Comparison of ENCODE assay signal across 8 cellular contexts in genomic region chr1:67308136-67308535, GRCh38. TPM values are rescaled to one million over a fixed set of nuclear protein-coding genes. Genes with fewer than 3 reads are reported as not detected.
DNase-seq lines count a peak whose midpoint lies in the region; ATAC-seq and TF ChIP-seq lines count a peak whose summit lies in the region.

No MANE protein-coding gene starts in this region.

- H3K9me3 Mint-ChIP-seq in activated CD4-positive, alpha-beta T cell treated with anti-CD3 and anti-CD28 coated beads, Interleukin-2, amount 10 ng/mL, durations not matched to agents 24 days and 14 days = peaks cover 4% of the 10 kb centered on the region
- no peaks in the 10 kb centered on the region for H3K9me3 Mint-ChIP-seq in WTC11

- CTCF ChIA-PET in WTC11 (lab: Charles Lee) = interaction anchor here (1.0 kb wide), 2 partner anchors 9 to 46 kb away, joined by 4 to 5 read pairs; no protein-coding TSS in a partner anchor

- no peaks in the 10 kb centered on the region for H3K27me3 Mint-ChIP-seq in activated CD4-positive, alpha-beta T cell treated with anti-CD3 and anti-CD28 coated beads, Interleukin-2, amount 10 ng/mL, durations not matched to agents 24 days and 14 days
- H3K27me3 Mint-ChIP-seq in WTC11 (ENCODE audit: low read depth) = peaks cover 55% of the 10 kb centered on the region

- intact Hi-C loops in activated CD4-positive, alpha-beta T cell treated with anti-CD3 and anti-CD28 coated beads, Interleukin-2, amount 10 ng/mL, durations not matched to agents 24 days and 14 days (cut with micrococcal nuclease) = loop anchor here (1.0 to 10.0 kb wide), 3 partner anchors 122 to 933 kb away; partner anchors contain the start of genes GADD45A and SERBP1
- intact Hi-C loops in stomach (cut with DNase I; ENCODE audit: low total_unique reads) = no loop called here

- 31 to 46% (median 41%) methylated on average over 13 to 15 of the region's 15 CpGs for WGBS in stomach, 5 donors

- peak; percentile 81 for DNase-seq in activated CD4-positive, alpha-beta T cell treated with anti-CD3 and anti-CD28 coated beads, Interleukin-2, amount 10 ng/mL, durations not matched to agents 24 days and 14 days
- no peak for DNase-seq in activated CD4-positive, alpha-beta T cell treated with anti-CD3 and anti-CD28 coated beads, Interleukin-2, amount 50 U/mL, for 4 hours
- DNase-seq in WTC11 (ENCODE audit: low spot score) (peak; percentile 35), stomach (no peak), NCI-H187 treated with DMSO at 0.1 percent for 48 hours (lab: John Stamatoyannopoulos, UW) (no peak), NCI-H2227 treated with DMSO at 0.1 percent for 48 hours (lab: John Stamatoyannopoulos, UW) (no peak)

- no peak overlapping the region for H3K27ac ChIP-seq in iPS-18a (ENCODE audit: low read length)
- no peak overlapping the region for H3K27ac ChIP-seq in stomach

- H3K36me3 ChIP-seq in iPS-18a (ENCODE audit: control insufficient read depth, low read depth, low read length) (no peaks in the 10 kb centered on the region), stomach (no peaks in the 10 kb centered on the region)

- peak overlapping the region; percentile 73 for H3K4me3 ChIP-seq in iPS-18a (ENCODE audit: low read length)
- H3K4me3 ChIP-seq in stomach = peak overlapping the region; percentile 49 to 66 (median 54)

- H3K4me1 Mint-ChIP-seq in activated CD4-positive, alpha-beta T cell treated with anti-CD3 and anti-CD28 coated beads, Interleukin-2, amount 10 ng/mL, durations not matched to agents 24 days and 14 days = peaks cover 64% of the 10 kb centered on the region
- peaks cover 7% of the 10 kb centered on the region for H3K4me1 Mint-ChIP-seq in WTC11

- H3K4me3 Mint-ChIP-seq in activated CD4-positive, alpha-beta T cell treated with anti-CD3 and anti-CD28 coated beads, Interleukin-2, amount 10 ng/mL, durations not matched to agents 24 days and 14 days = peak overlapping the region; percentile 97
- peak overlapping the region; percentile 87 for H3K4me3 Mint-ChIP-seq in WTC11

- no peak for TF ChIP-seq CTCF in WTC11 (IDR thresholded peaks at IDR 0.05)
- no peak for TF ChIP-seq CTCF in stomach (IDR thresholded peaks at IDR 0.05)

- no peak overlapping the region for H3K9ac ChIP-seq in iPS-18a (ENCODE audit: low read length)

- no peak for TF ChIP-seq POLR2A in stomach (IDR thresholded peaks at IDR 0.05)

- H3K4me1 ChIP-seq in iPS-18a (ENCODE audit: control insufficient read depth, low read depth, low read length) (peaks cover 2% of the 10 kb centered on the region), stomach (peaks cover 11 to 15% (median 13%) of the 10 kb centered on the region in 4 donors)

- no peak for TF ChIP-seq EP300 in stomach (IDR thresholded peaks at IDR 0.05)

- peaks cover 46% of the 10 kb centered on the region for H3K36me3 Mint-ChIP-seq in activated CD4-positive, alpha-beta T cell treated with anti-CD3 and anti-CD28 coated beads, Interleukin-2, amount 10 ng/mL, durations not matched to agents 24 days and 14 days (ENCODE audit: low read depth)
- no peaks in the 10 kb centered on the region for H3K36me3 Mint-ChIP-seq in WTC11

- no peaks in the 10 kb centered on the region for H3K9me3 ChIP-seq in iPS-18a (ENCODE audit: control insufficient read depth, low read depth, low read length)
- H3K9me3 ChIP-seq in stomach = no peaks in the 10 kb centered on the region

- peak overlapping the region; percentile 100 for H3K27ac Mint-ChIP-seq in activated CD4-positive, alpha-beta T cell treated with anti-CD3 and anti-CD28 coated beads, Interleukin-2, amount 10 ng/mL, durations not matched to agents 24 days and 14 days
- no peak overlapping the region for H3K27ac Mint-ChIP-seq in WTC11

- POLR2A ChIA-PET in WTC11 (lab: Charles Lee) = no interaction called here

- H3K27me3 ChIP-seq in iPS-18a (ENCODE audit: control insufficient read depth, insufficient read depth, low read length) = peaks cover 28% of the 10 kb centered on the region
- peaks cover 0 to 20% (median 17%) of the 10 kb centered on the region in 3 donors for H3K27me3 ChIP-seq in stomach

- ATAC-seq in WTC11 (peak; percentile 87), HG03439 (IDR thresholded peaks at IDR 0.05; ENCODE audit: unreplicated experiment) (no peak)

TF ChIP-seq in WTC11, 78 proteins besides CTCF, POLR2A, EP300 and RAD21 (continues in another document):
- TF ChIP-seq, protein P1, sequence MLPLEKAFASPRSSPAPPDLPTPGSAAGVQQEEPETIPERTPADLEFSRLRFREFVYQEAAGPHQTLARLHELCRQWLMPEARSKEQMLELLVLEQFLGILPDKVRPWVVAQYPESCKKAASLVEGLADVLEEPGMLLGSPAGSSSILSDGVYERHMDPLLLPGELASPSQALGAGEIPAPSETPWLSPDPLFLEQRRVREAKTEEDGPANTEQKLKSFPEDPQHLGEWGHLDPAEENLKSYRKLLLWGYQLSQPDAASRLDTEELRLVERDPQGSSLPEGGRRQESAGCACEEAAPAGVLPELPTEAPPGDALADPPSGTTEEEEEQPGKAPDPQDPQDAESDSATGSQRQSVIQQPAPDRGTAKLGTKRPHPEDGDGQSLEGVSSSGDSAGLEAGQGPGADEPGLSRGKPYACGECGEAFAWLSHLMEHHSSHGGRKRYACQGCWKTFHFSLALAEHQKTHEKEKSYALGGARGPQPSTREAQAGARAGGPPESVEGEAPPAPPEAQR (CRISPR knock-in tag; IDR thresholded peaks at IDR 0.05) = no peak
- TF ChIP-seq EMX1 (CRISPR knock-in tag; IDR thresholded peaks at IDR 0.05) (no peak), TEAD1 (CRISPR knock-in tag; IDR thresholded peaks at IDR 0.05) (no peak), FOXP1 (CRISPR knock-in tag; IDR thresholded peaks at IDR 0.05; ENCODE audit: borderline replicate concordance) (no peak), TCF7 (CRISPR knock-in tag; IDR thresholded peaks at IDR 0.05; ENCODE audit: low read depth) (no peak), NR2C2 (CRISPR knock-in tag; IDR thresholded peaks at IDR 0.05) (no peak), MLX (CRISPR knock-in tag; IDR thresholded peaks at IDR 0.05) (no peak), JUN (CRISPR knock-in tag; IDR thresholded peaks at IDR 0.05) (no peak), NR3C1 (CRISPR knock-in tag; conservative IDR thresholded peaks at IDR 0.05; ENCODE audit: low read depth) (no peak), HMGA2 (CRISPR knock-in tag; IDR thresholded peaks at IDR 0.05) (no peak)
- TF ChIP-seq, protein P2, sequence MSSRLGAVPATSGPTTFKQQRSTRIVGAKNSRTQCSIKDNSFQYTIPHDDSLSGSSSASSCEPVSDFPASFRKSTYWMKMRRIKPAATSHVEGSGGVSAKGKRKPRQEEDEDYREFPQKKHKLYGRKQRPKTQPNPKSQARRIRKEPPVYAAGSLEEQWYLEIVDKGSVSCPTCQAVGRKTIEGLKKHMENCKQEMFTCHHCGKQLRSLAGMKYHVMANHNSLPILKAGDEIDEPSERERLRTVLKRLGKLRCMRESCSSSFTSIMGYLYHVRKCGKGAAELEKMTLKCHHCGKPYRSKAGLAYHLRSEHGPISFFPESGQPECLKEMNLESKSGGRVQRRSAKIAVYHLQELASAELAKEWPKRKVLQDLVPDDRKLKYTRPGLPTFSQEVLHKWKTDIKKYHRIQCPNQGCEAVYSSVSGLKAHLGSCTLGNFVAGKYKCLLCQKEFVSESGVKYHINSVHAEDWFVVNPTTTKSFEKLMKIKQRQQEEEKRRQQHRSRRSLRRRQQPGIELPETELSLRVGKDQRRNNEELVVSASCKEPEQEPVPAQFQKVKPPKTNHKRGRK (CRISPR knock-in tag; IDR thresholded peaks at IDR 0.05; ENCODE audit: borderline replicate concordance) = no peak
- TF ChIP-seq, protein P3, sequence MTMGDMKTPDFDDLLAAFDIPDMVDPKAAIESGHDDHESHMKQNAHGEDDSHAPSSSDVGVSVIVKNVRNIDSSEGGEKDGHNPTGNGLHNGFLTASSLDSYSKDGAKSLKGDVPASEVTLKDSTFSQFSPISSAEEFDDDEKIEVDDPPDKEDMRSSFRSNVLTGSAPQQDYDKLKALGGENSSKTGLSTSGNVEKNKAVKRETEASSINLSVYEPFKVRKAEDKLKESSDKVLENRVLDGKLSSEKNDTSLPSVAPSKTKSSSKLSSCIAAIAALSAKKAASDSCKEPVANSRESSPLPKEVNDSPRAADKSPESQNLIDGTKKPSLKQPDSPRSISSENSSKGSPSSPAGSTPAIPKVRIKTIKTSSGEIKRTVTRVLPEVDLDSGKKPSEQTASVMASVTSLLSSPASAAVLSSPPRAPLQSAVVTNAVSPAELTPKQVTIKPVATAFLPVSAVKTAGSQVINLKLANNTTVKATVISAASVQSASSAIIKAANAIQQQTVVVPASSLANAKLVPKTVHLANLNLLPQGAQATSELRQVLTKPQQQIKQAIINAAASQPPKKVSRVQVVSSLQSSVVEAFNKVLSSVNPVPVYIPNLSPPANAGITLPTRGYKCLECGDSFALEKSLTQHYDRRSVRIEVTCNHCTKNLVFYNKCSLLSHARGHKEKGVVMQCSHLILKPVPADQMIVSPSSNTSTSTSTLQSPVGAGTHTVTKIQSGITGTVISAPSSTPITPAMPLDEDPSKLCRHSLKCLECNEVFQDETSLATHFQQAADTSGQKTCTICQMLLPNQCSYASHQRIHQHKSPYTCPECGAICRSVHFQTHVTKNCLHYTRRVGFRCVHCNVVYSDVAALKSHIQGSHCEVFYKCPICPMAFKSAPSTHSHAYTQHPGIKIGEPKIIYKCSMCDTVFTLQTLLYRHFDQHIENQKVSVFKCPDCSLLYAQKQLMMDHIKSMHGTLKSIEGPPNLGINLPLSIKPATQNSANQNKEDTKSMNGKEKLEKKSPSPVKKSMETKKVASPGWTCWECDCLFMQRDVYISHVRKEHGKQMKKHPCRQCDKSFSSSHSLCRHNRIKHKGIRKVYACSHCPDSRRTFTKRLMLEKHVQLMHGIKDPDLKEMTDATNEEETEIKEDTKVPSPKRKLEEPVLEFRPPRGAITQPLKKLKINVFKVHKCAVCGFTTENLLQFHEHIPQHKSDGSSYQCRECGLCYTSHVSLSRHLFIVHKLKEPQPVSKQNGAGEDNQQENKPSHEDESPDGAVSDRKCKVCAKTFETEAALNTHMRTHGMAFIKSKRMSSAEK (CRISPR knock-in tag; IDR thresholded peaks at IDR 0.05; ENCODE audit: borderline replicate concordance) = no peak

RNA-seq across cellular contexts. Expression of gene IL12RB2, which starts 0.5 kb away (rescaled TPM):
- total RNA-seq in activated CD4-positive, alpha-beta T cell treated with anti-CD3 and anti-CD28 coated beads, Interleukin-2, amount 10 ng/mL, durations not matched to agents 24 days and 14 days = 138 and 146 TPM in 2 replicates
- 0.50 to 1.1 TPM (median 0.81 TPM) in 3 replicates for total RNA-seq in WTC11 (2021)
- total RNA-seq in stomach = 1 to 10 TPM in 1 of 5 donors, under 1 TPM in 2, not detected in 2; 0.29 to 1.2 (median 0.92) TPM
- under 1 TPM in 2 of 3 donors, not detected in 1; 0.06 to 0.18 TPM for polyA plus RNA-seq in stomach

Comparison
In these comparisons a context has a peak if more than half of its experiments do, and no peak if none do; other contexts are left out.
1. DNase-seq: peak in activated CD4-positive, alpha-beta T cell treated with anti-CD3 and anti-CD28 coated beads, Interleukin-2, amount 10 ng/mL, durations not matched to agents 24 days and 14 days (single experiment) and WTC11 (single experiment); none in activated CD4-positive, alpha-beta T cell treated with anti-CD3 and anti-CD28 coated beads, Interleukin-2, amount 50 U/mL, for 4 hours (0 of 2), stomach (single experiment), NCI-H187 treated with DMSO at 0.1 percent for 48 hours (single experiment) and NCI-H2227 treated with DMSO at 0.1 percent for 48 hours (single experiment).
2. RNA of gene IL12RB2, which starts 0.5 kb away (total RNA-seq): 138 to 146 TPM in activated CD4-positive, alpha-beta T cell treated with anti-CD3 and anti-CD28 coated beads, Interleukin-2, amount 10 ng/mL, durations not matched to agents 24 days and 14 days; 0.50 to 1.1 TPM in WTC11 and 0.29 to 1.2 TPM in stomach; every median in the first group is over 10 times any median in the second.